Comparison of ENCODE assay signal across 9 cellular contexts in genomic region chr2:179888642-179889041, GRCh38. TPM values are rescaled to one million over a fixed set of nuclear protein-coding genes. Genes with fewer than 3 reads are reported as not detected.
"Had no signal": no experiment of that assay in that cellular context is flagged by ENCODE, and none has a peak within 500 bp of the region (broad histone marks: within the 10 kb centered on the region; RNA-seq: fewer than 3 reads in every experiment).

No MANE protein-coding gene starts in this region.

RNA-seq across cellular contexts. Expression of gene ZNF385B, which starts 27.2 kb away (rescaled TPM):
- total RNA-seq: activated naive CD4-positive, alpha-beta T cell treated with anti-CD3 and anti-CD28 coated beads for 36 hours; activated naive CD4-positive, alpha-beta T cell treated with anti-CD3 and anti-CD28 coated beads, Interleukin-2, amount 50 U/mL, for 72 hours; activated naive CD8-positive, alpha-beta T cell treated with anti-CD3 and anti-CD28 coated beads for 36 hours; activated naive CD8-positive, alpha-beta T cell treated with anti-CD3 and anti-CD28 coated beads, Interleukin-2, amount 10 ng/mL, durations not matched to agents 7 days and 5 days; activated T-cell treated with anti-CD3 and anti-CD28 coated beads, Interleukin-2, amount 50 U/mL, for 72 hours; activated T-helper 1 cell treated with anti-CD3 and anti-CD28 coated beads, Interleukin-12 subunit alpha, Interleukin-12 subunit beta, Interleukin-2, Interleukin-4 antibody, amounts not matched to agents 30 ng/mL and 10 ng/mL and 1 ng/mL, durations not matched to agents 14 hours and 24 hours and 36 hours; activated T-helper 17 cell treated with anti-CD3 and anti-CD28 coated beads, Interleukin-2, amount 50 U/mL, for 72 hours; activated T-helper 2 cell treated with anti-CD3 and anti-CD28 coated beads, Interferon-gamma antibody, Interleukin-2, Interleukin-4, amounts not matched to agents 10 μg/mL and 5 μg/mL and 100 μg/mL, durations not matched to agents 14 hours and 24 hours and 36 hours; bronchial epithelial cell had no signal
